In the genomic region with DNA sequence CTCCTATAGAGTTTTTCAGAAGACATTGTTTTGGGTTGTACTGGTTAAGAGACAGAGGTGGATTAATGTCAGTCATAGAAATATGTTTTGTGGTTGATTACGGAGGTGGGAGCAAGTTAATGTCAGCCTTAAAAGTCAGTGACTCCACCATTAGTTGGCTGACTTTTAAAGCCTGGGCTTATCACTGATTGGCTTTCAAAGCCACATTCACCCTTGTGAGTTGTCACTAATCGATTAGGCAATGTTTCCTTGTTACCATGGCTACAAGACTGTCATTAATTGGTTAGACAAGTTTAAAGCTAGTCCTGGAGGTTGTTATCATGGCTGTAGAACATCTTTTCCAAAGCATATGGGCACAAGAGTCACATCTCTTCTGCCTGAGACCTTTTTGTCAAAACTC, we compare ENCODE assay signal across 25 cellular contexts.
DNase-seq lines count a peak whose midpoint lies in the region; ATAC-seq and TF ChIP-seq lines count a peak whose summit lies in the region.
"Had no signal": no experiment of that assay in that cellular context is flagged by ENCODE, and none has a peak within 500 bp of the region (broad histone marks: within the 10 kb centered on the region; RNA-seq: fewer than 3 reads in every experiment).

No MANE protein-coding gene starts in this region.

- no peak for TF ChIP-seq CTCF in Peyer's patch (IDR thresholded peaks at IDR 0.05)

- H4K5ac ChIP-seq in mesendoderm (ENCODE audit: low read length), result no peak overlapping the region

- H3K9ac ChIP-seq in mesendoderm (ENCODE audit: low read length), result no peak overlapping the region

- peaks cover 1% of the 10 kb centered on the region for H3K36me3 ChIP-seq in mesendoderm (ENCODE audit: control insufficient read depth, insufficient read depth, low read length)
- H3K36me3 ChIP-seq in Peyer's patch, result peaks cover 0 to 8% (median 0%) of the 10 kb centered on the region in 3 donors
- H3K36me3 ChIP-seq: MG63 had no signal

- H3K4me3 ChIP-seq in mesendoderm (ENCODE audit: low read length) (no peak overlapping the region), Peyer's patch (no peak overlapping the region)
- H3K4me3 ChIP-seq: esophagus muscularis mucosa, MG63, thoracic aorta, vagina had no signal

- H3K27ac ChIP-seq in mesendoderm (ENCODE audit: low read depth, low read length), result no peak overlapping the region
- no peak overlapping the region for H3K27ac ChIP-seq in Peyer's patch
- H3K27ac ChIP-seq: C4-2B, esophagus muscularis mucosa, thoracic aorta, vagina had no signal

- H3K4me2 ChIP-seq in mesendoderm (ENCODE audit: low read length), result no peak overlapping the region

- H3K18ac ChIP-seq in mesendoderm (ENCODE audit: low read length), result no peak overlapping the region

- H3K4me1 ChIP-seq in mesendoderm (ENCODE audit: control insufficient read depth, low read depth, low read length) (no peaks in the 10 kb centered on the region), Peyer's patch (no peaks in the 10 kb centered on the region)
- H3K4me1 ChIP-seq: esophagus muscularis mucosa, vagina had no signal

- H3K4ac ChIP-seq in mesendoderm (ENCODE audit: low read depth, low read length), result no peak overlapping the region

- no peak overlapping the region for H3K23ac ChIP-seq in mesendoderm (ENCODE audit: low read length)

- H2BK15ac ChIP-seq in mesendoderm (replicated peaks; ENCODE audit: low read depth), result no peak overlapping the region

- no peak overlapping the region for H2BK120ac ChIP-seq in mesendoderm (ENCODE audit: low read depth, low read length)

- no peak overlapping the region for H2BK5ac ChIP-seq in mesendoderm (ENCODE audit: low read length)

- no peak for TF ChIP-seq POLR2A in erythroblast (IDR thresholded peaks at IDR 0.05; ENCODE audit: low read length)
- no peak for TF ChIP-seq POLR2A in GM18505 (IDR thresholded peaks at IDR 0.05; ENCODE audit: borderline replicate concordance, extremely low read depth, insufficient read depth, insufficient read length)
- TF ChIP-seq POLR2A in Peyer's patch (IDR thresholded peaks at IDR 0.05), result no peak

- WGBS in mesendoderm (ENCODE audit: extremely low coverage, insufficient coverage, low lambda C conversion rate), result no CpG with 5 or more reads among the region's 2 CpGs

- no peaks in the 10 kb centered on the region for H3K79me1 ChIP-seq in mesendoderm (ENCODE audit: low read length)

- DNase-seq in CD1c-positive myeloid dendritic cell (ENCODE audit: extremely low spot score) (peak; percentile 3), MV-4-11 (lab: John Stamatoyannopoulos, UW) (peak; percentile 13), erythroblast (lab: John Stamatoyannopoulos, UW) (peak; percentile 4 to 9), mesendoderm (peak; percentile 66), Peyer's patch (no peak)
- no peak for DNase-seq in activated T-cell treated with anti-CD3 and anti-CD28 coated beads, Interleukin-2, amount 50 U/mL, for 1 hour
- DNase-seq: effector memory CD4-positive, alpha-beta T cell; EL; KBM-7; kidney glomerular epithelial cell; MG63; NCI-H1436; NCI-H2107; NCI-H510A; PC-3; SHP77; stimulated activated CD4-positive, alpha-beta T cell treated with anti-CD3 and anti-CD28 coated beads, Interleukin-4, amount 100 ng/mL, for 1 hour; stimulated activated naive B cell treated with anti-CD40 and anti-IgM and Interleukin-4, amounts not matched to agents 10 μg/mL and 1 μg/mL and 100 μg/mL, for 72 hours had no signal

- no peaks in the 10 kb centered on the region for H3K9me3 ChIP-seq in Peyer's patch
- H3K9me3 ChIP-seq: esophagus muscularis mucosa, MG63, thoracic aorta, vagina had no signal

- H3K79me2 ChIP-seq in mesendoderm (ENCODE audit: control insufficient read depth, insufficient read depth, low read length), result no peaks in the 10 kb centered on the region

- H3K27me3 ChIP-seq in mesendoderm (ENCODE audit: insufficient read depth, low read length, poor library complexity), result no peaks in the 10 kb centered on the region
- H3K27me3 ChIP-seq in Peyer's patch, result no peaks in the 10 kb centered on the region
- H3K27me3 ChIP-seq: esophagus muscularis mucosa, MG63, vagina had no signal

- no peak overlapping the region for H4K8ac ChIP-seq in mesendoderm (ENCODE audit: low read depth, low read length)

- no peak overlapping the region for H2AK5ac ChIP-seq in mesendoderm (ENCODE audit: low read length)

- H3K56ac ChIP-seq in mesendoderm (ENCODE audit: low read length), result no peak overlapping the region

- no peak for ATAC-seq in GM21786 (IDR thresholded peaks at IDR 0.05; ENCODE audit: unreplicated experiment)
- no peak for ATAC-seq in GM18505 (IDR thresholded peaks at IDR 0.05; ENCODE audit: unreplicated experiment)
- ATAC-seq: PC-3; stimulated activated naive B cell treated with anti-CD40 and anti-IgM and Interleukin-4, amounts not matched to agents 10 μg/mL and 1 μg/mL and 100 μg/mL, for 72 hours; WTC11 had no signal

Comparison
In these comparisons a context has a peak if more than half of its experiments do, and no peak if none do; other contexts are left out.
1. DNase-seq: peak in CD1c-positive myeloid dendritic cell (single experiment), MV-4-11 (single experiment), erythroblast (2 of 2) and mesendoderm (single experiment); none in activated T-cell treated with anti-CD3 and anti-CD28 coated beads, Interleukin-2, amount 50 U/mL, for 1 hour (single experiment) and Peyer's patch (0 of 3).